In genomic region chr4:51853027-51853682, GRCh38 we compare ENCODE assay signal across 12 cellular contexts. TPM values are rescaled to one million over a fixed set of nuclear protein-coding genes. Genes with fewer than 3 reads are reported as not detected.
DNase-seq lines count a peak whose midpoint lies in the region; ATAC-seq, FAIRE-seq and TF ChIP-seq lines count a peak whose summit lies in the region.
"Had no signal": no experiment of that assay in that cellular context is flagged by ENCODE, and none has a peak within 500 bp of the region (broad histone marks: within the 10 kb centered on the region; RNA-seq: fewer than 3 reads in every experiment).

No MANE protein-coding gene starts in this region.

- peaks cover 32% of the 10 kb centered on the region for H3K4me1 ChIP-seq in A549
- H3K4me1 ChIP-seq in HUES64 (ENCODE audit: insufficient read depth, low read length), result peaks cover 54% of the 10 kb centered on the region
- peaks cover 9% of the 10 kb centered on the region for H3K4me1 ChIP-seq in endodermal cell (ENCODE audit: control insufficient read depth, insufficient read depth, low read length)
- peaks cover 17% of the 10 kb centered on the region for H3K4me1 ChIP-seq in mucosa of descending colon (ENCODE audit: low read depth)

- H3K36me3 ChIP-seq in HUES64 (ENCODE audit: insufficient read depth, low read length), result no peaks in the 10 kb centered on the region
- no peaks in the 10 kb centered on the region for H3K36me3 ChIP-seq in endodermal cell (ENCODE audit: control insufficient read depth, insufficient read depth, low read length)
- no peaks in the 10 kb centered on the region for H3K36me3 ChIP-seq in mucosa of descending colon (ENCODE audit: low read depth)
- H3K36me3 ChIP-seq: neutrophil had no signal

- H3K4me3 Mint-ChIP-seq in endodermal cell, result no peak overlapping the region
- no peak overlapping the region for H3K4me3 Mint-ChIP-seq in activated T-cell treated with anti-CD3 and anti-CD28 coated beads, Interleukin-2, amount 50 U/mL, for 4 hours
- H3K4me3 Mint-ChIP-seq: CD4-positive, alpha-beta T cell had no signal

- H3K9me3 ChIP-seq in A549 (no peaks in the 10 kb centered on the region), HUES64 (ENCODE audit: insufficient read depth, low read depth, low read length) (no peaks in the 10 kb centered on the region), endodermal cell (ENCODE audit: control insufficient read depth, low read length) (no peaks in the 10 kb centered on the region), mucosa of descending colon (no peaks in the 10 kb centered on the region)
- H3K9me3 ChIP-seq: neutrophil had no signal

- POLR2A ChIA-PET in A549 (lab: Yijun Ruan, JAX), result no interaction called here

- no peak for TF ChIP-seq RAD21 in A549 (conservative IDR thresholded peaks at IDR 0.05 in 1 of 2, IDR thresholded peaks at IDR 0.05 in 1 of 2)

- peak overlapping the region; percentile 74 for H3K4me2 ChIP-seq in A549

- FAIRE-seq in A549 (lab: Jason Lieb, UNC), result no peak

- peaks cover 32% of the 10 kb centered on the region for H3K4me1 Mint-ChIP-seq in endodermal cell
- peaks cover 58% of the 10 kb centered on the region for H3K4me1 Mint-ChIP-seq in activated T-cell treated with anti-CD3 and anti-CD28 coated beads, Interleukin-2, amount 50 U/mL, for 4 hours (ENCODE audit: low read depth)

- ATAC-seq in A549 (peak; percentile 43 to 64; a peak in 3 of 6 replicates), mucosa of descending colon (peak; percentile 90)
- ATAC-seq in activated T-cell treated with anti-CD3 and anti-CD28 coated beads, Interleukin-2, amount 50 U/mL, for 4 hours, result no peak

- 68% methylated on average over 5 of the region's 6 CpGs for WGBS in A549 (ENCODE audit: missing lambda C conversion rate)
- 65% methylated on average over 6 of the region's 6 CpGs for WGBS in HUES64
- WGBS in endodermal cell (ENCODE audit: insufficient coverage in 1 of 2, insufficient read length in 1 of 2), 2 experiments, result 77 to 87% methylated on average over 3 to 6 of the region's 6 CpGs

- peak overlapping the region; percentile 83 for H3K27ac Mint-ChIP-seq in endodermal cell
- H3K27ac Mint-ChIP-seq: CD4-positive, alpha-beta T cell had no signal

- H3K27me3 Mint-ChIP-seq in endodermal cell (ENCODE audit: insufficient read depth), result no peaks in the 10 kb centered on the region
- no peaks in the 10 kb centered on the region for H3K27me3 Mint-ChIP-seq in activated T-cell treated with anti-CD3 and anti-CD28 coated beads, Interleukin-2, amount 50 U/mL, for 4 hours (ENCODE audit: low read depth)
- H3K27me3 Mint-ChIP-seq: CD4-positive, alpha-beta T cell had no signal

- no peak overlapping the region for H3K4me3 ChIP-seq in A549
- H3K4me3 ChIP-seq in HUES64 (ENCODE audit: low read length), result no peak overlapping the region
- H3K4me3 ChIP-seq in endodermal cell (ENCODE audit: low read length), result no peak overlapping the region
- no peak overlapping the region for H3K4me3 ChIP-seq in mucosa of descending colon

- no peak for TF ChIP-seq EP300 in A549 (IDR thresholded peaks at IDR 0.05)

- H3K9ac ChIP-seq in HUES64 (ENCODE audit: low read depth, low read length) (peak overlapping the region; percentile 32; the same call in 1 of the 2 replicates), endodermal cell (ENCODE audit: extremely low read depth, low read length, poor library complexity, severe bottlenecking) (no peak overlapping the region)

- TF ChIP-seq CTCF in A549 (IDR thresholded peaks at IDR 0.05) (no peak), endodermal cell (conservative IDR thresholded peaks at IDR 0.05) (no peak), mucosa of descending colon (IDR thresholded peaks at IDR 0.05) (no peak)

- H3K9me3 Mint-ChIP-seq in endodermal cell, result no peaks in the 10 kb centered on the region
- H3K9me3 Mint-ChIP-seq in activated T-cell treated with anti-CD3 and anti-CD28 coated beads, Interleukin-2, amount 50 U/mL, for 4 hours, result no peaks in the 10 kb centered on the region
- H3K9me3 Mint-ChIP-seq: CD4-positive, alpha-beta T cell had no signal

- CTCF ChIA-PET in A549 (lab: Yijun Ruan, JAX), result interaction anchor here (1.0 kb wide), 1 partner anchor 11 kb away, joined by 3 read pairs; the partner anchor contains the start of gene DCUN1D4

- H3K27me3 ChIP-seq in HUES64 (ENCODE audit: insufficient read depth, low read length) (no peaks in the 10 kb centered on the region), endodermal cell (ENCODE audit: control insufficient read depth, insufficient read depth, low read length, poor library complexity, severe bottlenecking) (no peaks in the 10 kb centered on the region)
- H3K27me3 ChIP-seq: neutrophil had no signal

- no peak for TF ChIP-seq POLR2A in A549 (IDR thresholded peaks at IDR 0.05; ENCODE audit: low read length)

- peak overlapping the region; percentile 74 to 90 for H3K27ac ChIP-seq in A549
- H3K27ac ChIP-seq in HUES64 (ENCODE audit: low read depth, low read length), result peak overlapping the region; percentile 51
- peak overlapping the region; percentile 9 for H3K27ac ChIP-seq in endodermal cell (ENCODE audit: low read depth, low read length)
- H3K27ac ChIP-seq: neutrophil had no signal

- DNase-seq in A549 (ENCODE audit: low read depth in 1 of 2, low spot score in 1 of 2) (peak in 1 of 2 experiments; percentile 14), endodermal cell (peak; percentile 60), mucosa of descending colon (peak in 1 of 3 donors; percentile 39), HPDE6-E6E7 (ENCODE audit: extremely low spot score) (no peak), MV-4-11 (lab: John Stamatoyannopoulos, UW) (no peak), NCI-H2196 (lab: John Stamatoyannopoulos, UW; ENCODE audit: unreplicated experiment) (no peak)
- no peak for DNase-seq in activated T-cell treated with anti-CD3 and anti-CD28 coated beads, Interleukin-2, amount 50 U/mL, for 4 hours
- DNase-seq: activated CD4-positive, alpha-beta T cell treated with anti-CD3 and anti-CD28 coated beads for 48 hours; CD4-positive, alpha-beta T cell; NCI-H1092 treated with DMSO at 0.1 percent for 48 hours had no signal

- peaks cover 3% of the 10 kb centered on the region for H3K36me3 Mint-ChIP-seq in endodermal cell (ENCODE audit: low read depth)
- H3K36me3 Mint-ChIP-seq in activated T-cell treated with anti-CD3 and anti-CD28 coated beads, Interleukin-2, amount 50 U/mL, for 4 hours (ENCODE audit: insufficient read depth), result peaks cover 10% of the 10 kb centered on the region

- intact Hi-C loops in mucosa of descending colon (cut with DNase I, micrococcal nuclease), result no loop called here

TF ChIP-seq in A549, 52 proteins besides CTCF, POLR2A, EP300 and RAD21:
- TF ChIP-seq NFE2L2 (conservative IDR thresholded peaks at IDR 0.05; ENCODE audit: low read length) (peak; percentile 87), RARB (CRISPR knock-in tag; IDR thresholded peaks at IDR 0.05) (no peak), MAFK (IDR thresholded peaks at IDR 0.05; ENCODE audit: partially characterized antibody) (peak; percentile 94)

RNA-seq across cellular contexts. Expression of gene DCUN1D4, which starts 10.2 kb away (rescaled TPM):
- polyA plus RNA-seq in A549 (2011; rRNA removed) (64.8 and 65.0 TPM in 2 replicates), A549 (2017; fragmentation: RNase III; extraction: RNeasy Plus Mini Kit Qiagen cat#74134 plus additional on column Dnase treatment) (22.9 to 25.2 TPM (median 24.9 TPM) in 3 replicates)
- 18.3 and 21.2 TPM in 2 replicates for polyA plus RNA-seq in A549 (2012; cell fraction: cytosol; rRNA removed)
- polyA plus RNA-seq in A549 (2012; cell fraction: nucleus; rRNA removed), result 28.7 and 29.3 TPM in 2 replicates
- polyA minus RNA-seq in A549 (2011; rRNA and poly(A)+ RNA removed), result 53.1 and 62.2 TPM in 2 replicates
- 26.5 TPM for polyA plus RNA-seq in HUES64 (2013, experiment 1 of 2)
- 25.7 TPM for polyA plus RNA-seq in HUES64 (2013, experiment 2 of 2)
- total RNA-seq in endodermal cell (10 to 100 TPM; 42.0 to 51.5 TPM), mucosa of descending colon (10 to 100 TPM; 31.1 to 72.4 (median 39.0) TPM)
- 32.6 TPM for polyA plus RNA-seq in endodermal cell (2013, experiment 1 of 2)
- polyA plus RNA-seq in endodermal cell (2013, experiment 2 of 2), result 40.9 TPM
- total RNA-seq in activated T-cell treated with anti-CD3 and anti-CD28 coated beads, Interleukin-2, amount 50 U/mL, for 4 hours, result 10 to 100 TPM; 18.2 to 19.4 (median 18.5) TPM

Comparison
In these comparisons a context has a peak if more than half of its experiments do, and no peak if none do; other contexts are left out.
1. ATAC-seq: peak in A549 (2 of 2) and mucosa of descending colon (single experiment); none in activated T-cell treated with anti-CD3 and anti-CD28 coated beads, Interleukin-2, amount 50 U/mL, for 4 hours (0 of 2).
2. H3K27ac ChIP-seq: peak in every context shown above with its lines; median percentile 82 in A549; 51 in HUES64; 9 in endodermal cell.